22 cellular contexts compared by ENCODE assay signal in genomic region chr5:161530700-161531099, GRCh38. TPM values are rescaled to one million over a fixed set of nuclear protein-coding genes. Genes with fewer than 3 reads are reported as not detected.
"Had no signal": no experiment of that assay in that cellular context is flagged by ENCODE, and none has a peak within 500 bp of the region (broad histone marks: within the 10 kb centered on the region; RNA-seq: fewer than 3 reads in every experiment).

No MANE protein-coding gene starts in this region.

- H3K4me3 Mint-ChIP-seq: nephron progenitor cell had no signal

- H3K4me1 Mint-ChIP-seq: nephron progenitor cell had no signal

- H3K4me1 ChIP-seq: ascending aorta, breast epithelium, gastroesophageal sphincter, heart left ventricle, left ventricle myocardium inferior, thyroid gland had no signal

- H3K4me3 ChIP-seq: ascending aorta, breast epithelium, gastroesophageal sphincter, heart left ventricle, left ventricle myocardium inferior, thyroid gland had no signal

- H3K27ac Mint-ChIP-seq: nephron progenitor cell, progenitor cell of endocrine pancreas had no signal

- H3K9me3 ChIP-seq: ascending aorta, breast epithelium, gastroesophageal sphincter, thyroid gland had no signal

- H3K36me3 ChIP-seq: ascending aorta, breast epithelium, gastroesophageal sphincter, heart left ventricle, left ventricle myocardium inferior, thyroid gland had no signal

- H3K27me3 ChIP-seq: ascending aorta, breast epithelium, gastroesophageal sphincter, heart left ventricle, thyroid gland had no signal

- H3K9me3 Mint-ChIP-seq: nephron progenitor cell had no signal

- DNase-seq: activated CD4-positive, alpha-beta T cell treated with anti-CD3 and anti-CD28 coated beads for 1 hour; activated CD8-positive, alpha-beta memory T cell treated with anti-CD3 and anti-CD28 coated beads for 24 hours; activated CD8-positive, alpha-beta memory T cell treated with anti-CD3 and anti-CD28 coated beads, Interleukin-2, amount 50 U/mL, for 48 hours; activated effector memory CD4-positive, alpha-beta T cell treated with Interleukin-2 at 50 U/mL for 16 hours; activated naive CD4-positive, alpha-beta T cell treated with anti-CD3 and anti-CD28 coated beads, Interleukin-2, amount 50 U/mL, for 16 hours; activated T-cell treated with anti-CD3 and anti-CD28 coated beads, Interleukin-2, amount 50 U/mL, for 48 hours; cerebellar nuclear complex; cortex of kidney; effector CD4-positive, alpha-beta T cell; heart left ventricle; left ventricle myocardium inferior; mammary epithelial cell; nephron progenitor cell; stimulated activated naive CD4-positive, alpha-beta T cell treated with Interleukin-2 at 50 U/mL for 16 hours; thyroid gland had no signal

- ATAC-seq: esophagus mucosa, gastroesophageal sphincter, heart left ventricle had no signal

- H3K27me3 Mint-ChIP-seq: progenitor cell of endocrine pancreas had no signal

- H3K27ac ChIP-seq: ascending aorta, breast epithelium, gastroesophageal sphincter, heart left ventricle, left ventricle myocardium inferior, thyroid gland, VCaP had no signal

RNA-seq across cellular contexts. Expression of gene GABRB2, which starts 15.8 kb away (rescaled TPM):
- total RNA-seq: esophagus mucosa, kidney epithelial cell, mammary epithelial cell had no signal
- polyA plus RNA-seq: mammary epithelial cell had no signal
